In the genomic region with DNA sequence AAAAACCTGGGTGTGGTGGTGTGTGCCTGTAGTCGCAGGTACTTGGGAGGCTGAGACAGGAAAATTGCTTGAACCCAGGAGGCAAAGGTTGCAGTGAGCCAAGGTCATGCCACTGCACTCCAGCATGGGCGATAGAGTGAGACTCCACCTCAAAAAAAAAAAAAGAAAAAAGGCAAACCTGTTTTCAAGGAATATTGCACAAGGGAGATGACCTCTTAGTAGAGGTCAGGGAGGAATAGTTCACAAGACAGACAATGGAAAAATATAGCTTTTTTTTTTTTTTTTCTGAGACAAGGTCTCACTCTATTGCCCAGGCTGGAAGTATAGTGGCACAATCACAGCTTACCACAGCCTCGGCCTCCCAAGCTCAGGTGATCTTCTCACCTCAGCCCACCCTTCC, we compare ENCODE assay signal across 26 cellular contexts.
"Had no signal": no experiment of that assay in that cellular context is flagged by ENCODE, and none has a peak within 500 bp of the region (broad histone marks: within the 10 kb centered on the region; RNA-seq: fewer than 3 reads in every experiment).

No MANE protein-coding gene starts in this region.

- H3K9me3 ChIP-seq: suprapubic skin, testis, thoracic aorta, thyroid gland, tibial artery, tibial nerve, transverse colon, upper lobe of left lung, upper lobe of right lung, uterus, vagina had no signal

- FAIRE-seq: urothelium cell line had no signal

- H3K4me3 ChIP-seq: suprapubic skin, testis, thoracic aorta, thyroid gland, tibial artery, tibial nerve, transverse colon, upper lobe of left lung, upper lobe of right lung, uterus, vagina had no signal

- H3K27me3 ChIP-seq: suprapubic skin, testis, thyroid gland, tibial artery, tibial nerve, transverse colon, upper lobe of left lung, upper lobe of right lung, uterus, vagina had no signal

- H3K4me1 ChIP-seq: suprapubic skin, thyroid gland, tibial artery, tibial nerve, transverse colon, upper lobe of left lung, uterus, vagina had no signal

- H3K36me3 ChIP-seq: suprapubic skin, thoracic aorta, thyroid gland, tibial artery, tibial nerve, transverse colon, upper lobe of left lung, upper lobe of right lung, uterus, vagina had no signal

- DNase-seq: stimulated activated CD4-positive, alpha-beta T cell treated with anti-CD3 and anti-CD28 coated beads, Interleukin-2, amount 100 ng/mL, for 24 hours; stimulated activated CD4-positive, alpha-beta T cell treated with anti-CD3 and anti-CD28 coated beads, Interleukin-2, amount 100 ng/mL, for 48 hours; stimulated activated CD4-positive, alpha-beta T cell treated with anti-CD3 and anti-CD28 coated beads, Interleukin-4, amount 100 ng/mL, for 1 hour; stimulated activated CD4-positive, alpha-beta T cell treated with anti-CD3 and anti-CD28 coated beads, Interleukin-4, amount 100 ng/mL, for 24 hours; stimulated activated CD4-positive, alpha-beta T cell treated with anti-CD3 and anti-CD28 coated beads, Interleukin-4, amount 100 ng/mL, for 4 hours; stimulated activated CD8-positive, alpha-beta memory T cell treated with anti-CD3 and anti-CD28 coated beads, Interleukin-4, amount 100 ng/mL, for 48 hours; stimulated activated naive B cell treated with anti-CD40 and anti-IgM and Interleukin-4, amounts not matched to agents 10 μg/mL and 1 μg/mL and 100 μg/mL, for 72 hours; stimulated activated naive CD4-positive, alpha-beta T cell; stimulated activated naive CD4-positive, alpha-beta T cell treated with Interleukin-2 at 50 U/mL for 16 hours; stimulated activated naive CD8-positive, alpha-beta T cell treated with anti-CD3 and anti-CD28 coated beads, Interleukin-15, amount 100 ng/mL, for 72 hours; stimulated activated naive CD8-positive, alpha-beta T cell treated with anti-CD3 and anti-CD28 coated beads, Interleukin-15, Interleukin-2, amounts not matched to agents 100 U/mL and 50 U/mL, for 24 hours; substantia nigra; testis; thyroid gland; tibial artery; transverse colon; upper lobe of left lung; upper lobe of right lung; uterus had no signal

- H3K27ac ChIP-seq: suprapubic skin, testis, thoracic aorta, thyroid gland, tibial artery, tibial nerve, transverse colon, upper lobe of left lung, upper lobe of right lung, uterus, vagina had no signal

- ATAC-seq: stimulated activated effector memory CD8-positive, alpha-beta T cell treated with anti-CD3 and anti-CD28 coated beads, Interleukin-12 subunit alpha, Interleukin-12 subunit beta, amount 100 ng/mL, for 72 hours; stimulated activated memory B cell treated with anti-CD40 and anti-IgM and Interleukin-4, amounts not matched to agents 10 μg/mL and 1 μg/mL and 100 μg/mL, for 72 hours; stimulated activated naive B cell treated with anti-CD40 and anti-IgM and Interleukin-4, amounts not matched to agents 10 μg/mL and 1 μg/mL and 100 μg/mL, for 72 hours; stimulated activated naive CD8-positive, alpha-beta T cell treated with anti-CD3 and anti-CD28 coated beads, Interleukin-15, amount 100 ng/mL, for 72 hours; stimulated activated naive CD8-positive, alpha-beta T cell treated with anti-CD3 and anti-CD28 coated beads, Interleukin-15, Interleukin-2, amounts not matched to agents 100 U/mL and 50 U/mL, for 24 hours; upper lobe of right lung had no signal
